ENCODE assay signal across 20 cellular contexts in the genomic region with DNA sequence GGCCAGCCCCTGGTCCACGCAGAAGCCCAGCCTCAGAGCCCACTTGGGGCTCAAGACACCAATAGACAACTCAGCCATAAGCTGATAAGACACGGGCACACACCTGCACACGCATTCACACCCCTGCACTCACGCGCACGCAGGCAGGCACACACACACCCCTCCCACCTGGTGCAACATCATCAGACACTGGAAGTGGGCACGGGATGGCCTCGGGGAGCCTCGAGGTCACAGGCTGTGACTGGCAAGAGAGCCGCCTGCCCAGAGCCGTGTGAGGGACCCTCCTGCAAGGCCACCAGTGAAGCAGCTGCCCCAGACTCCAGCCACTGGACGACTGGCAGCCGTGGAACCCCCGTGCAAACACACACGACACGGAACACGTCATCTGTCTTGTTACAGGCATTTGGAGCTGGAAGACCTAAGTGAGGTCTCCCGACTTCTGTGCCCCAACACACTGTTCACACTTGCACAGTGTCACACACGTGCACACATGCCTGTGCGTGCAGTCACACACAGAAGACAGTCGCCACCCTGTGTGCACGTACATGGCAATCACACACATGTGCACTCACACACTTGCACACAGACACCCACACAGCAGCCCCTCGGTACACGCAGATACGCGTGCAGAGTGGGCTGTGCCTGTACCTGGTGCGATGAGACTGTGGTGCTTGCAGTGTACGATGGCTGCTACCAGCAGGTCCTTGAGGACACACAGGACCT. TPM values are rescaled to one million over a fixed set of nuclear protein-coding genes. Genes with fewer than 3 reads are reported as not detected.
DNase-seq lines count a peak whose midpoint lies in the region; ATAC-seq and TF ChIP-seq lines count a peak whose summit lies in the region.
"Had no signal": no experiment of that assay in that cellular context is flagged by ENCODE, and none has a peak within 500 bp of the region (broad histone marks: within the 10 kb centered on the region; RNA-seq: fewer than 3 reads in every experiment).

No MANE protein-coding gene starts in this region.

- H3K4me3 ChIP-seq in PC-9 (peak overlapping the region; percentile 77), lung (peak overlapping the region; percentile 15), GM23248 (no peak overlapping the region)
- H3K4me3 ChIP-seq: SK-N-MC had no signal

- in situ Hi-C loops in GM23248 (cut with MboI), result no loop called here

- H3K27ac Mint-ChIP-seq in type B pancreatic cell, result peak overlapping the region; percentile 81

- H2AFZ ChIP-seq in PC-9, result no peak overlapping the region
- no peak overlapping the region for H2AFZ ChIP-seq in GM23248

- H3F3A ChIP-seq in PC-9 (ENCODE audit: insufficient read depth, low read depth), result peaks cover 37% of the 10 kb centered on the region
- no peaks in the 10 kb centered on the region for H3F3A ChIP-seq in GM23248 (ENCODE audit: insufficient read depth)

- WGBS in lung, 2 donors, result 87 to 88% methylated on average over 28 of the region's 28 CpGs
- WGBS in GM23248 (ENCODE audit: low coverage in 1 of 2, low lambda C conversion rate in 2 of 2, missing lambda C conversion rate in 2 of 2), 2 experiments, result 83 to 85% methylated on average over 28 of the region's 28 CpGs

- H3K4me1 ChIP-seq in PC-9 (replicated peaks; ENCODE audit: insufficient read depth), result peaks cover 91% of the 10 kb centered on the region
- H3K4me1 ChIP-seq in lung (ENCODE audit: control insufficient read depth in 2 of 2, insufficient read depth in 2 of 2, low read length in 2 of 2), result peaks cover 0 to 19% of the 10 kb centered on the region in 2 donors
- no peaks in the 10 kb centered on the region for H3K4me1 ChIP-seq in GM23248 (ENCODE audit: insufficient read depth)

- CTCF ChIA-PET in PC-9 (lab: Charles Lee), result no interaction called here

- H3K4me1 Mint-ChIP-seq in type B pancreatic cell (ENCODE audit: unreplicated experiment), result peaks cover 12% of the 10 kb centered on the region

- DNase-seq in PC-9, result no peak
- no peak for DNase-seq in epithelial cell of prostate (ENCODE audit: low read depth, low spot score)
- no peak for DNase-seq in lung (ENCODE audit: low spot score)
- no peak for DNase-seq in type B pancreatic cell (ENCODE audit: extremely low spot score, unreplicated experiment)
- DNase-seq in GM23248, result no peak
- DNase-seq in NCI-H1092 treated with DMSO at 0.1 percent for 48 hours (lab: John Stamatoyannopoulos, UW), result no peak
- DNase-seq: ACHN; C1 segment of cervical spinal cord; Kasumi-1; MM.1S; NCI-H1092; NCI-H2081; NCI-H2171 treated with DMSO at 0.1 percent for 48 hours; NCI-H748 treated with DMSO at 0.1 percent for 48 hours; NK-92 treated with Interleukin-12 subunit alpha and Interleukin-12 subunit beta, amount 100 ng/mL, for 24 hours; SHP77 had no signal

- no peaks in the 10 kb centered on the region for H3K9me2 ChIP-seq in PC-9 (ENCODE audit: insufficient read depth)
- no peaks in the 10 kb centered on the region for H3K9me2 ChIP-seq in GM23248 (ENCODE audit: insufficient read depth)

- no TSS peak for BruUV-seq in PC-9 (replicated peaks; lab: Mats Ljungman, UMichigan)

- H3K27me3 Mint-ChIP-seq in type B pancreatic cell, result no peaks in the 10 kb centered on the region

- peak overlapping the region; percentile 86 for H3K4me3 Mint-ChIP-seq in type B pancreatic cell

- no peak for TF ChIP-seq POLR2A in GM18505 (IDR thresholded peaks at IDR 0.05; ENCODE audit: borderline replicate concordance, extremely low read depth, insufficient read depth, insufficient read length)

- no peaks in the 10 kb centered on the region for H3K9me3 Mint-ChIP-seq in type B pancreatic cell

- POLR2A ChIA-PET in PC-9 (lab: Charles Lee; ENCODE audit: unreplicated experiment), result no interaction called here

- H3K4me2 ChIP-seq in PC-9 (peak overlapping the region; percentile 95), GM23248 (ENCODE audit: unreplicated experiment) (no peak overlapping the region)

- TF ChIP-seq CTCF in PC-9 (conservative IDR thresholded peaks at IDR 0.05) (no peak), lung (IDR thresholded peaks at IDR 0.05; ENCODE audit: control extremely low read depth, extremely low read depth) (no peak), type B pancreatic cell (conservative IDR thresholded peaks at IDR 0.05) (no peak)

- no peaks in the 10 kb centered on the region for H3K9me3 ChIP-seq in PC-9 (ENCODE audit: insufficient read depth, low read depth)
- H3K9me3 ChIP-seq in lung (ENCODE audit: control insufficient read depth in 2 of 2, insufficient read depth in 1 of 2, low read length in 1 of 2), result no peaks in the 10 kb centered on the region
- H3K9me3 ChIP-seq in GM23248 (ENCODE audit: low read depth), result no peaks in the 10 kb centered on the region

- peaks cover 35% of the 10 kb centered on the region for H3K79me2 ChIP-seq in PC-9 (ENCODE audit: low read depth)
- no peaks in the 10 kb centered on the region for H3K79me2 ChIP-seq in GM23248 (ENCODE audit: insufficient read depth)

- H4K20me1 ChIP-seq in PC-9 (ENCODE audit: insufficient read depth) (no peaks in the 10 kb centered on the region), GM23248 (ENCODE audit: insufficient read depth) (no peaks in the 10 kb centered on the region)

- intact Hi-C loops in PC-9 (cut with micrococcal nuclease; ENCODE audit: unreplicated experiment), result loop anchor here (2.0 to 5.0 kb wide), 6 partner anchors 20 to 523 kb away; partner anchors contain the start of genes PPP1R7 and RNPEPL1

- no peaks in the 10 kb centered on the region for H3K36me3 Mint-ChIP-seq in type B pancreatic cell

- H3K27ac ChIP-seq in PC-9, result peak overlapping the region; percentile 83
- peak overlapping the region; percentile 47 for H3K27ac ChIP-seq in epithelial cell of prostate
- peak overlapping the region in 1 of 2 donors; percentile 48 for H3K27ac ChIP-seq in lung (ENCODE audit: low read depth in 1 of 2, low read length in 1 of 2)
- no peak overlapping the region for H3K27ac ChIP-seq in GM23248
- H3K27ac ChIP-seq: SK-N-MC had no signal

- H3K27me3 ChIP-seq in PC-9 (ENCODE audit: insufficient read depth, low read depth) (no peaks in the 10 kb centered on the region), lung (ENCODE audit: control insufficient read depth, insufficient read depth) (no peaks in the 10 kb centered on the region), GM23248 (replicated peaks; ENCODE audit: insufficient read depth) (no peaks in the 10 kb centered on the region)

- ATAC-seq in lung (ENCODE audit: insufficient read depth, low FRiP score) (no peak), GM18505 (IDR thresholded peaks at IDR 0.05; ENCODE audit: unreplicated experiment) (no peak), HG02870 (IDR thresholded peaks at IDR 0.05; ENCODE audit: unreplicated experiment) (no peak)

- no peak overlapping the region for H3K9ac ChIP-seq in GM23248

- H3K36me3 ChIP-seq in PC-9 (ENCODE audit: low read depth) (no peaks in the 10 kb centered on the region), lung (ENCODE audit: control insufficient read depth in 2 of 2, insufficient read depth in 2 of 2, low read length in 2 of 2) (no peaks in the 10 kb centered on the region), GM23248 (ENCODE audit: low read depth) (no peaks in the 10 kb centered on the region)

RNA-seq across cellular contexts. Expression of gene MAB21L4, which starts 1.0 kb away (rescaled TPM):
- total RNA-seq in PC-9 (2021), result 68.8 and 84.0 TPM in 2 replicates
- total RNA-seq in lung, result 10 to 100 TPM in 1 of 2 donors, 1 to 10 TPM in 1; 2.9 to 21.1 TPM
- polyA plus RNA-seq in lung, result 1 to 10 TPM; 4.9 to 8.7 TPM
- 62.0 and 157 TPM in 2 replicates for total RNA-seq in type B pancreatic cell (ENCODE audit: low replicate concordance)
- total RNA-seq in GM23248 (2014; rRNA removed; shearing (Covaris generic)), result not detected in 2 replicates
- not detected in 2 replicates for polyA plus RNA-seq in GM23248 (2016; fragmentation: Nextera tagmentation; extraction: Ambion mirVana)
- total RNA-seq: NCI-H460 had no signal

RNA-seq across cellular contexts. Expression of gene CROCC2, which starts 11.1 kb away (rescaled TPM):
- total RNA-seq in PC-9 (2021) (not detected in 2 replicates), lung (10 to 100 TPM in 1 of 2 donors, 1 to 10 TPM in 1; 5.6 to 17.4 TPM), type B pancreatic cell (ENCODE audit: low replicate concordance) (0.68 and 0.98 TPM in 2 replicates)
- polyA plus RNA-seq in lung (1 to 10 TPM; 1.3 to 3.1 TPM), GM23248 (2016; fragmentation: Nextera tagmentation; extraction: Ambion mirVana) (not detected in 2 replicates)
- under 0.01 and 2.4 TPM in 2 replicates for total RNA-seq in GM23248 (2014; rRNA removed; shearing (Covaris generic))
- total RNA-seq: NCI-H460 had no signal

RNA-seq across cellular contexts. Expression of gene AGXT, which starts 26.4 kb away (rescaled TPM):
- total RNA-seq in PC-9 (2021), result not detected in 2 replicates
- under 1 TPM in 1 of 2 donors, not detected in 1; 0.61 TPM for total RNA-seq in lung
- under 1 TPM; 0.05 to 0.16 TPM for polyA plus RNA-seq in lung
- total RNA-seq in type B pancreatic cell (ENCODE audit: low replicate concordance), result 0.51 and 1.00 TPM in 2 replicates
- total RNA-seq in GM23248 (2014; rRNA removed; shearing (Covaris generic)), result not detected in 2 replicates
- not detected in 2 replicates for polyA plus RNA-seq in GM23248 (2016; fragmentation: Nextera tagmentation; extraction: Ambion mirVana)
- total RNA-seq: NCI-H460 had no signal
